2 cellular contexts compared by ENCODE assay signal in genomic region chr1:11045428-11046269, GRCh38.
TF ChIP-seq lines count a peak whose summit lies in the region.

No MANE protein-coding gene starts in this region.

TF ChIP-seq in HEK293T, 16 proteins besides CTCF, POLR2A, EP300 and RAD21:
- TF ChIP-seq TARDBP (IDR thresholded peaks at IDR 0.05) (no peak), PKNOX1 (IDR thresholded peaks at IDR 0.05) (peak; percentile 79), LEF1 (IDR thresholded peaks at IDR 0.05; ENCODE audit: borderline replicate concordance) (no peak)

TF ChIP-seq in H1, 55 proteins besides CTCF, POLR2A, EP300 and RAD21:
- TF ChIP-seq TAF7 (optimal IDR thresholded peaks at IDR 0.05; ENCODE audit: borderline replicate concordance, low read depth, low read length) (no peak), E2F6 (IDR thresholded peaks at IDR 0.05) (peak; percentile 41; the same call in 1 of the 2 replicates), MAX (IDR thresholded peaks at IDR 0.05) (no peak)
TF ChIP-seq in H1: peak in this region for 1.
